ENCODE assay signal across 13 cellular contexts in genomic region chrX:13263560-13264251, GRCh38. TPM values are rescaled to one million over a fixed set of nuclear protein-coding genes. Genes with fewer than 3 reads are reported as not detected.
A peak's percentile ranks its signal among the peaks of the same experiment; 100 is the strongest.
DNase-seq lines count a peak whose midpoint lies in the region; ATAC-seq and TF ChIP-seq lines count a peak whose summit lies in the region.
"Had no signal": no experiment of that assay in that cellular context is flagged by ENCODE, and none has a peak within 500 bp of the region (broad histone marks: within the 10 kb centered on the region; RNA-seq: fewer than 3 reads in every experiment).

No MANE protein-coding gene starts in this region.

- no peak overlapping the region for H3K4me3 Mint-ChIP-seq in activated CD4-positive, alpha-beta T cell treated with anti-CD3 and anti-CD28 coated beads for 36 hours
- H3K4me3 Mint-ChIP-seq: effector memory CD8-positive, alpha-beta T cell had no signal

- no peak for TF ChIP-seq CTCF in RWPE1 (conservative IDR thresholded peaks at IDR 0.05; ENCODE audit: low read depth)

- H3K36me3 Mint-ChIP-seq in activated CD4-positive, alpha-beta T cell treated with anti-CD3 and anti-CD28 coated beads for 36 hours (ENCODE audit: low read depth): no peaks in the 10 kb centered on the region

- intact Hi-C loops in activated CD4-positive, alpha-beta T cell treated with anti-CD3 and anti-CD28 coated beads for 36 hours (cut with DNase I, micrococcal nuclease): loop anchor here in 1 of 2 experiments (10.0 kb wide), 1 partner anchor 169 kb away; no protein-coding TSS in a partner anchor

- peaks cover 12% of the 10 kb centered on the region for H3K4me1 Mint-ChIP-seq in activated CD4-positive, alpha-beta T cell treated with anti-CD3 and anti-CD28 coated beads for 36 hours

- H3K27me3 Mint-ChIP-seq in activated CD4-positive, alpha-beta T cell treated with anti-CD3 and anti-CD28 coated beads for 36 hours: no peaks in the 10 kb centered on the region
- H3K27me3 Mint-ChIP-seq: effector memory CD8-positive, alpha-beta T cell had no signal

- no peaks in the 10 kb centered on the region for H3K9me3 Mint-ChIP-seq in activated CD4-positive, alpha-beta T cell treated with anti-CD3 and anti-CD28 coated beads for 36 hours (ENCODE audit: low read depth)
- H3K9me3 Mint-ChIP-seq: effector memory CD8-positive, alpha-beta T cell had no signal

- ATAC-seq in activated CD4-positive, alpha-beta T cell treated with anti-CD3 and anti-CD28 coated beads for 36 hours: peak; percentile 49
- ATAC-seq in GM21576 (IDR thresholded peaks at IDR 0.05; ENCODE audit: unreplicated experiment): peak; percentile 77
- ATAC-seq in HG03354 (IDR thresholded peaks at IDR 0.05; ENCODE audit: poor library complexity, severe bottlenecking, unreplicated experiment): peak; percentile 84
- ATAC-seq: effector memory CD8-positive, alpha-beta T cell; right cardiac atrium had no signal

- no peak for DNase-seq in activated CD4-positive, alpha-beta T cell treated with anti-CD3 and anti-CD28 coated beads for 36 hours
- no peak for DNase-seq in activated CD4-positive, alpha-beta T cell treated with anti-CD3 and anti-CD28 coated beads for 48 hours
- DNase-seq in renal cortical epithelial cell (ENCODE audit: low read depth) (peak; percentile 72), NCI-H82 treated with DMSO at 0.1 percent for 48 hours (lab: John Stamatoyannopoulos, UW; ENCODE audit: unreplicated experiment) (no peak), NCI-H2227 (lab: John Stamatoyannopoulos, UW; ENCODE audit: unreplicated experiment) (no peak), RWPE1 (ENCODE audit: low spot score) (no peak)
- DNase-seq: effector memory CD8-positive, alpha-beta T cell; mesenchymal stem cell; NCI-H510A; right cardiac atrium had no signal

- CTCF ChIA-PET in activated CD4-positive, alpha-beta T cell treated with anti-CD3 and anti-CD28 coated beads for 36 hours (lab: Charles Lee): interaction anchor here (1.3 kb wide), 1 partner anchor 9 kb away, joined by 5 read pairs; no protein-coding TSS in a partner anchor
- CTCF ChIA-PET in RWPE1 (lab: Yijun Ruan, JAX): no interaction called here

- no peak overlapping the region for H3K27ac Mint-ChIP-seq in activated CD4-positive, alpha-beta T cell treated with anti-CD3 and anti-CD28 coated beads for 36 hours
- H3K27ac Mint-ChIP-seq: effector memory CD8-positive, alpha-beta T cell had no signal

- POLR2A ChIA-PET in activated CD4-positive, alpha-beta T cell treated with anti-CD3 and anti-CD28 coated beads for 36 hours (lab: Charles Lee): no interaction called here
- POLR2A ChIA-PET in RWPE1 (lab: Yijun Ruan, JAX; ENCODE audit: low non-redundant PET): no interaction called here

- no peak overlapping the region for H3K27ac ChIP-seq in RWPE1
- H3K27ac ChIP-seq: SK-N-MC had no signal

RNA-seq across cellular contexts. Expression of gene ATXN3L, which starts 56.1 kb away (rescaled TPM):
- not detected for total RNA-seq in activated CD4-positive, alpha-beta T cell treated with anti-CD3 and anti-CD28 coated beads for 36 hours
- total RNA-seq in renal cortical epithelial cell: not detected in 2 replicates
- total RNA-seq: right cardiac atrium had no signal
